ENCODE assay signal across 8 cellular contexts in genomic region chr21:32726742-32727477, GRCh38. TPM values are rescaled to one million over a fixed set of nuclear protein-coding genes. Genes with fewer than 3 reads are reported as not detected.
A peak's percentile ranks its signal among the peaks of the same experiment; 100 is the strongest.
DNase-seq lines count a peak whose midpoint lies in the region; ATAC-seq and TF ChIP-seq lines count a peak whose summit lies in the region.

No MANE protein-coding gene starts in this region.

- peaks cover 5% of the 10 kb centered on the region for H3K4me1 Mint-ChIP-seq in nephron

- peak overlapping the region; percentile 91 for H3K4me3 ChIP-seq in fibroblast of pulmonary artery (replicated peaks; ENCODE audit: low read depth, low read length)

- no peaks in the 10 kb centered on the region for H3K9me3 Mint-ChIP-seq in nephron

- H3K27ac Mint-ChIP-seq in nephron = peak overlapping the region; percentile 65 to 91 (median 89)

- H3K27me3 Mint-ChIP-seq in nephron (ENCODE audit: low read depth) = no peaks in the 10 kb centered on the region

- H3K27ac ChIP-seq in 22Rv1 = peak overlapping the region; percentile 82

- H3K4me3 Mint-ChIP-seq in nephron = peak overlapping the region; percentile 89 to 97 (median 97)

- POLR2A ChIA-PET in GM10248 (lab: Yijun Ruan, JAX) = interaction anchor here (0.9 to 1.5 kb wide), 3 partner anchors 15 to 45 kb away, joined by 4 to 9 read pairs (median 7); partner anchors contain the start of gene PAXBP1

- ATAC-seq in GM18858 (IDR thresholded peaks at IDR 0.05; ENCODE audit: unreplicated experiment) = no peak

- TF ChIP-seq CTCF in 22Rv1 (IDR thresholded peaks at IDR 0.05) (no peak), GM10248 (IDR thresholded peaks at IDR 0.05; ENCODE audit: control extremely low read depth, extremely low read depth, low read depth, missing control alignments) (no peak), fibroblast of pulmonary artery (IDR thresholded peaks at IDR 0.05; ENCODE audit: low read length, missing control alignments) (no peak), nephron (IDR thresholded peaks at IDR 0.05; ENCODE audit: unreplicated experiment in 3 of 3) (no peak)

- no peaks in the 10 kb centered on the region for H3K36me3 Mint-ChIP-seq in nephron (ENCODE audit: low read depth)

- peak; percentile 10 for DNase-seq in GM10248 (ENCODE audit: extremely low spot score)
- DNase-seq in NCI-H2171 (lab: John Stamatoyannopoulos, UW) = peak; percentile 16
- DNase-seq in activated T-cell treated with anti-CD3 and anti-CD28 coated beads, Interleukin-2, amount 50 U/mL, for 1 hour = peak; percentile 21
- DNase-seq in fibroblast of pulmonary artery (ENCODE audit: low read depth) = peak; percentile 37
- no peak for DNase-seq in posterior vena cava (ENCODE audit: low spot score)

- CTCF ChIA-PET in GM10248 (lab: Yijun Ruan, JAX) = interaction anchor here (1.0 to 1.9 kb wide), 3 partner anchors 12 to 45 kb away, joined by 3 to 10 read pairs (median 4); partner anchors contain the start of gene PAXBP1

- intact Hi-C loops in posterior vena cava (cut with DNase I) = loop anchor here in 1 of 2 donors (5.0 kb wide), 1 partner anchor 45 kb away; the partner anchor contains the start of gene PAXBP1

RNA-seq across cellular contexts. Expression of gene SYNJ1, which starts 0.9 kb away (rescaled TPM):
- 10 to 100 TPM; 15.1 to 18.9 TPM for total RNA-seq in posterior vena cava

RNA-seq across cellular contexts. Expression of gene PAXBP1, which starts 44.6 kb away (rescaled TPM):
- total RNA-seq in posterior vena cava = 10 to 100 TPM; 25.4 to 28.3 TPM
